In genomic region chr5:145586664-145587307, GRCh38 we compare ENCODE assay signal across 23 cellular contexts.
"Had no signal": no experiment of that assay in that cellular context is flagged by ENCODE, and none has a peak within 500 bp of the region (broad histone marks: within the 10 kb centered on the region; RNA-seq: fewer than 3 reads in every experiment).

No MANE protein-coding gene starts in this region.

- DNase-seq: activated B cell treated with CpG ODN at 0.5 μM for 24 hours; activated CD4-positive, alpha-beta T cell treated with anti-CD3 and anti-CD28 coated beads, Interleukin-2, amount 50 U/mL, for 4 hours; activated CD8-positive, alpha-beta memory T cell treated with anti-CD3 and anti-CD28 coated beads for 24 hours; activated CD8-positive, alpha-beta memory T cell treated with anti-CD3 and anti-CD28 coated beads, Interleukin-2, amount 50 U/mL, for 4 hours; activated naive CD4-positive, alpha-beta T cell treated with Interleukin-2 at 50 U/mL for 16 hours; activated naive CD8-positive, alpha-beta T cell treated with anti-CD3 and anti-CD28 coated beads, Interleukin-2, amount 10 ng/mL, durations not matched to agents 7 days and 5 days; activated T-cell treated with anti-CD3 and anti-CD28 coated beads, Interleukin-2, amount 50 U/mL, for 24 hours; amygdala; effector CD4-positive, alpha-beta T cell; kidney; lower lobe of right lung; midbrain; stimulated activated naive CD8-positive, alpha-beta T cell treated with anti-CD3 and anti-CD28 coated beads, Interleukin-15, Interleukin-2, amounts not matched to agents 100 U/mL and 50 U/mL, for 24 hours; upper lobe of left lung had no signal

- H3K9me3 ChIP-seq: body of pancreas, lower lobe of right lung, upper lobe of left lung had no signal

- H3K4me1 Mint-ChIP-seq: activated B cell treated with CpG ODN at 0.5 μM for 24 hours; activated naive CD8-positive, alpha-beta T cell treated with anti-CD3 and anti-CD28 coated beads, Interleukin-2, amount 10 ng/mL, durations not matched to agents 7 days and 5 days had no signal

- H3K36me3 ChIP-seq: cardiac muscle cell, lower lobe of right lung, upper lobe of left lung had no signal

- H3K4me3 Mint-ChIP-seq: activated B cell treated with CpG ODN at 0.5 μM for 24 hours; activated CD4-positive, alpha-beta T cell treated with anti-CD3 and anti-CD28 coated beads for 36 hours; activated naive CD8-positive, alpha-beta T cell treated with anti-CD3 and anti-CD28 coated beads, Interleukin-2, amount 10 ng/mL, durations not matched to agents 7 days and 5 days; activated T-cell treated with anti-CD3 and anti-CD28 coated beads, Interleukin-2, amount 50 U/mL, for 24 hours; dendritic cell treated with granulocyte-macrophage colony-stimulating factor and Interleukin-4, amounts not matched to agents 40 ng/mL and 50 ng/mL, for 4 days; natural killer cell treated with Interleukin-12 subunit alpha and Interleukin-12 subunit beta and Interleukin-15 and Interleukin-18, amount 100 ng/mL, for 72 hours; T-helper 1 cell treated with Interleukin-12 subunit alpha and Interleukin-12 subunit beta and Interleukin-4 antibody, amounts not matched to agents 30 μg/mL and 1 μg/mL, for 36 hours had no signal

- H3K36me3 Mint-ChIP-seq: activated naive CD8-positive, alpha-beta T cell treated with anti-CD3 and anti-CD28 coated beads, Interleukin-2, amount 10 ng/mL, durations not matched to agents 7 days and 5 days had no signal

- H3K27me3 Mint-ChIP-seq: activated B cell treated with CpG ODN at 0.5 μM for 24 hours; activated CD4-positive, alpha-beta T cell treated with anti-CD3 and anti-CD28 coated beads for 36 hours; activated naive CD8-positive, alpha-beta T cell treated with anti-CD3 and anti-CD28 coated beads, Interleukin-2, amount 10 ng/mL, durations not matched to agents 7 days and 5 days; activated T-cell treated with anti-CD3 and anti-CD28 coated beads, Interleukin-2, amount 50 U/mL, for 24 hours; dendritic cell treated with granulocyte-macrophage colony-stimulating factor and Interleukin-4, amounts not matched to agents 40 ng/mL and 50 ng/mL, for 4 days; natural killer cell treated with Interleukin-12 subunit alpha and Interleukin-12 subunit beta and Interleukin-15 and Interleukin-18, amount 100 ng/mL, for 72 hours; progenitor cell of endocrine pancreas had no signal

- H3K4me3 ChIP-seq: body of pancreas, cardiac muscle cell, lower lobe of right lung, upper lobe of left lung had no signal

- ATAC-seq: body of pancreas; left lobe of liver; lower lobe of right lung; natural killer cell treated with Interleukin-12 subunit alpha and Interleukin-12 subunit beta and Interleukin-15 and Interleukin-18, amount 100 ng/mL, for 72 hours had no signal

- H3K9me3 Mint-ChIP-seq: activated B cell treated with CpG ODN at 0.5 μM for 24 hours; activated naive CD8-positive, alpha-beta T cell treated with anti-CD3 and anti-CD28 coated beads, Interleukin-2, amount 10 ng/mL, durations not matched to agents 7 days and 5 days; T-helper 1 cell treated with Interleukin-12 subunit alpha and Interleukin-12 subunit beta and Interleukin-4 antibody, amounts not matched to agents 30 μg/mL and 1 μg/mL, for 36 hours had no signal

- H3K27me3 ChIP-seq: body of pancreas, cardiac muscle cell, upper lobe of left lung had no signal

- H3K4me1 ChIP-seq: body of pancreas, lower lobe of right lung, upper lobe of left lung had no signal

- FAIRE-seq: endometrium, kidney had no signal

- H3K27ac ChIP-seq: body of pancreas, cardiac muscle cell, lower lobe of right lung, upper lobe of left lung had no signal

- H3K27ac Mint-ChIP-seq: activated B cell treated with CpG ODN at 0.5 μM for 24 hours; activated CD4-positive, alpha-beta T cell treated with anti-CD3 and anti-CD28 coated beads for 36 hours; activated naive CD8-positive, alpha-beta T cell treated with anti-CD3 and anti-CD28 coated beads, Interleukin-2, amount 10 ng/mL, durations not matched to agents 7 days and 5 days; dendritic cell treated with granulocyte-macrophage colony-stimulating factor and Interleukin-4, amounts not matched to agents 40 ng/mL and 50 ng/mL, for 4 days; natural killer cell treated with Interleukin-12 subunit alpha and Interleukin-12 subunit beta and Interleukin-15 and Interleukin-18, amount 100 ng/mL, for 72 hours; progenitor cell of endocrine pancreas; T-helper 1 cell treated with Interleukin-12 subunit alpha and Interleukin-12 subunit beta and Interleukin-4 antibody, amounts not matched to agents 30 μg/mL and 1 μg/mL, for 36 hours had no signal
